27 cellular contexts compared by ENCODE assay signal in the genomic region with DNA sequence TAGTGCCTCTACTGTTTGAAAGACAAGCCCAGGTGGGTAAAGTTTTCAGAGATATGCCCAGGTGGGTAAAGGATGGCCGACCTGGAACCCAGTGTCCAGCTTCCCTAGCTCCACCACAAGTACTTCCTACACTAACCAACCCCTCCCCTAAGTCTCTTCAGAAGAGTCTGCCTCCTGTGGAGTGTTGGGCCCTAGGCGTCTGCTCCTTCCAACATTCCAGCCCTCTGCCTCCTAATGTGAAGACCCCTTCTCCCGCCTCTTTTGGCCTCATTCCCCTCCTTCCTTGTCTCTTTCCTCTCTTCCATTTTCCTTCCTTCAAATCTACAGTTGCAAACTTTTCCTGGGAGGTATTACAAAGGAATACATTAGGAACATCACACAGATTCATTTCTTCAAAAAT. TPM values are rescaled to one million over a fixed set of nuclear protein-coding genes. Genes with fewer than 3 reads are reported as not detected.
"Had no signal": no experiment of that assay in that cellular context is flagged by ENCODE, and none has a peak within 500 bp of the region (broad histone marks: within the 10 kb centered on the region; RNA-seq: fewer than 3 reads in every experiment).

No MANE protein-coding gene starts in this region.

- DNase-seq: activated B cell treated with CpG ODN at 0.5 μM for 24 hours; activated CD4-positive, alpha-beta T cell treated with anti-CD3 and anti-CD28 coated beads for 48 hours; activated CD4-positive, alpha-beta T cell treated with anti-CD3 and anti-CD28 coated beads, Interleukin-2, amount 50 U/mL, for 1 hour; activated CD4-positive, alpha-beta T cell treated with anti-CD3 and anti-CD28 coated beads, Interleukin-2, amount 50 U/mL, for 48 hours; activated CD8-positive, alpha-beta memory T cell treated with anti-CD3 and anti-CD28 coated beads for 24 hours; activated CD8-positive, alpha-beta T cell treated with anti-CD3 and anti-CD28 coated beads for 36 hours; activated effector memory CD4-positive, alpha-beta T cell treated with Interleukin-2 at 50 U/mL for 16 hours; activated gamma-delta T cell treated with Interleukin-2 at 50 U/mL for 16 hours; activated naive CD4-positive, alpha-beta T cell treated with anti-CD3 and anti-CD28 coated beads, Interleukin-2, amount 50 U/mL, for 16 hours; activated naive CD4-positive, alpha-beta T cell treated with Interleukin-2 at 50 U/mL for 16 hours; activated T-cell treated with anti-CD3 and anti-CD28 coated beads, Interleukin-2, amount 50 U/mL, for 4 hours; amniotic stem cell; anterior cingulate cortex; caudate nucleus; cortex of kidney; effector CD8-positive, alpha-beta T cell; foreskin fibroblast; head of caudate nucleus; T-helper 2 cell had no signal

- ATAC-seq: activated CD4-positive, CD25-positive, alpha-beta regulatory T cell treated with anti-CD3 and anti-CD28 coated beads, Interleukin-2, amount 50 U/mL, for 24 hours; activated CD8-positive, alpha-beta T cell treated with anti-CD3 and anti-CD28 coated beads for 36 hours; activated T-cell treated with anti-CD3 and anti-CD28 coated beads, Interleukin-2, amount 50 U/mL, for 4 hours; activated T-helper 17 cell treated with anti-CD3 and anti-CD28 coated beads, Interleukin-2, amount 50 U/mL, for 72 hours had no signal

- H3K36me3 Mint-ChIP-seq: activated naive CD8-positive, alpha-beta T cell had no signal

- H3K27me3 Mint-ChIP-seq: activated B cell treated with CpG ODN at 0.5 μM for 24 hours; activated CD8-positive, alpha-beta T cell treated with anti-CD3 and anti-CD28 coated beads for 36 hours; activated naive CD8-positive, alpha-beta T cell; activated T-helper 17 cell treated with anti-CD3 and anti-CD28 coated beads, Interleukin-2, amount 50 U/mL, for 72 hours had no signal

- H3K27ac ChIP-seq: epithelial cell of prostate, VCaP had no signal

- H3K4me3 Mint-ChIP-seq: activated B cell treated with CpG ODN at 0.5 μM for 24 hours; activated CD8-positive, alpha-beta T cell treated with anti-CD3 and anti-CD28 coated beads for 36 hours; activated naive CD8-positive, alpha-beta T cell; activated T-cell treated with anti-CD3 and anti-CD28 coated beads, Interleukin-2, amount 50 U/mL, for 4 hours; activated T-helper 17 cell treated with anti-CD3 and anti-CD28 coated beads, Interleukin-2, amount 50 U/mL, for 72 hours had no signal

- H3K27ac Mint-ChIP-seq: activated B cell treated with CpG ODN at 0.5 μM for 24 hours; activated CD8-positive, alpha-beta T cell treated with anti-CD3 and anti-CD28 coated beads for 36 hours; activated naive CD8-positive, alpha-beta T cell; activated T-helper 17 cell treated with anti-CD3 and anti-CD28 coated beads, Interleukin-2, amount 50 U/mL, for 72 hours had no signal

- H3K4me1 Mint-ChIP-seq: activated B cell treated with CpG ODN at 0.5 μM for 24 hours; activated T-helper 17 cell treated with anti-CD3 and anti-CD28 coated beads, Interleukin-2, amount 50 U/mL, for 72 hours had no signal

RNA-seq across cellular contexts. Expression of gene CNTN3, which starts 38.6 kb away (rescaled TPM):
- total RNA-seq: activated B cell treated with CpG ODN at 0.5 μM for 24 hours; activated CD8-positive, alpha-beta T cell treated with anti-CD3 and anti-CD28 coated beads for 36 hours; activated T-cell treated with anti-CD3 and anti-CD28 coated beads, Interleukin-2, amount 50 U/mL, for 4 hours; activated T-helper 17 cell treated with anti-CD3 and anti-CD28 coated beads, Interleukin-2, amount 50 U/mL, for 72 hours; dermis microvascular lymphatic vessel endothelial cell; endothelial cell of umbilical vein; T-helper 1 cell treated with Interleukin-12 subunit alpha and Interleukin-12 subunit beta and Interleukin-4 antibody, amounts not matched to agents 30 ng/mL and 1 ng/mL, for 36 hours had no signal
